ENCODE assay signal across 22 cellular contexts in genomic region chr6:165600606-165601005, GRCh38.
"Had no signal": no experiment of that assay in that cellular context is flagged by ENCODE, and none has a peak within 500 bp of the region (broad histone marks: within the 10 kb centered on the region; RNA-seq: fewer than 3 reads in every experiment).

No MANE protein-coding gene starts in this region.

- H3K4me2 ChIP-seq: smooth muscle cell had no signal

- H3K36me3 ChIP-seq: esophagus squamous epithelium, heart right ventricle, neutrophil, pancreas, thyroid gland, upper lobe of left lung, vagina had no signal

- H3K4me3 ChIP-seq: esophagus squamous epithelium, heart right ventricle, pancreas, smooth muscle cell, thyroid gland, upper lobe of left lung, vagina had no signal

- H3K27me3 Mint-ChIP-seq: effector memory CD8-positive, alpha-beta T cell; progenitor cell of endocrine pancreas; stimulated activated naive CD8-positive, alpha-beta T cell treated with anti-CD3 and anti-CD28 coated beads, Interleukin-15, amount 100 ng/mL, for 72 hours had no signal

- ATAC-seq: effector memory CD8-positive, alpha-beta T cell; left lobe of liver; naive thymus-derived CD8-positive, alpha-beta T cell; pancreas; stimulated activated naive CD8-positive, alpha-beta T cell treated with anti-CD3 and anti-CD28 coated beads, Interleukin-15, amount 100 ng/mL, for 72 hours had no signal

- DNase-seq: cerebellar nuclear complex; cortex of kidney; effector memory CD8-positive, alpha-beta T cell; erythroblast; esophagus squamous epithelium; foreskin melanocyte; glutamatergic neuron; heart right ventricle; naive thymus-derived CD8-positive, alpha-beta T cell; pancreas; stimulated activated CD4-positive, alpha-beta T cell treated with anti-CD3 and anti-CD28 coated beads, Interleukin-12 subunit alpha, Interleukin-12 subunit beta, amount 100 ng/mL, for 4 hours; stimulated activated CD4-positive, alpha-beta T cell treated with anti-CD3 and anti-CD28 coated beads, Interleukin-1b, Interleukin-23, amount 100 ng/mL, for 48 hours; stimulated activated CD4-positive, alpha-beta T cell treated with anti-CD3 and anti-CD28 coated beads, Interleukin-4, amount 100 ng/mL, for 1 hour; stimulated activated CD8-positive, alpha-beta memory T cell treated with anti-CD3 and anti-CD28 coated beads, Interleukin-4, amount 100 ng/mL, for 48 hours; stimulated activated naive CD8-positive, alpha-beta T cell treated with anti-CD3 and anti-CD28 coated beads, Interleukin-15, amount 100 ng/mL, for 72 hours; thyroid gland; upper lobe of left lung had no signal

- H3K36me3 Mint-ChIP-seq: naive thymus-derived CD8-positive, alpha-beta T cell had no signal

- H3K27ac Mint-ChIP-seq: effector memory CD8-positive, alpha-beta T cell; naive thymus-derived CD8-positive, alpha-beta T cell; progenitor cell of endocrine pancreas; stimulated activated naive CD8-positive, alpha-beta T cell treated with anti-CD3 and anti-CD28 coated beads, Interleukin-15, amount 100 ng/mL, for 72 hours had no signal

- H3K27me3 ChIP-seq: esophagus squamous epithelium, heart right ventricle, neutrophil, pancreas, thyroid gland, upper lobe of left lung, vagina had no signal

- H3K4me3 Mint-ChIP-seq: effector memory CD8-positive, alpha-beta T cell; naive thymus-derived CD8-positive, alpha-beta T cell; stimulated activated naive CD8-positive, alpha-beta T cell treated with anti-CD3 and anti-CD28 coated beads, Interleukin-15, amount 100 ng/mL, for 72 hours had no signal

- H3K27ac ChIP-seq: esophagus squamous epithelium, heart right ventricle, neutrophil, pancreas, upper lobe of left lung, vagina had no signal

- H3K9me3 ChIP-seq: esophagus squamous epithelium, heart right ventricle, neutrophil, pancreas, thyroid gland, upper lobe of left lung, vagina had no signal

- H3K4me1 ChIP-seq: pancreas, upper lobe of left lung, vagina had no signal

- H3K4me1 Mint-ChIP-seq: naive thymus-derived CD8-positive, alpha-beta T cell; stimulated activated naive CD8-positive, alpha-beta T cell treated with anti-CD3 and anti-CD28 coated beads, Interleukin-15, amount 100 ng/mL, for 72 hours had no signal
